ENCODE assay signal across 13 cellular contexts in genomic region chr3:111700054-111700453, GRCh38. TPM values are rescaled to one million over a fixed set of nuclear protein-coding genes. Genes with fewer than 3 reads are reported as not detected.
DNase-seq lines count a peak whose midpoint lies in the region; ATAC-seq and TF ChIP-seq lines count a peak whose summit lies in the region.
"Had no signal": no experiment of that assay in that cellular context is flagged by ENCODE, and none has a peak within 500 bp of the region (broad histone marks: within the 10 kb centered on the region; RNA-seq: fewer than 3 reads in every experiment).

No MANE protein-coding gene starts in this region.

- no peaks in the 10 kb centered on the region for H3K9me3 ChIP-seq in CD8-positive, alpha-beta memory T cell (ENCODE audit: low read length)
- H3K9me3 ChIP-seq in spleen = no peaks in the 10 kb centered on the region
- H3K9me3 ChIP-seq: BLaER1 treated with 17β-estradiol and CSF1 and Interleukin-3, amounts not matched to agents 10 nM and 100 nM; neutrophil had no signal

- H3K27me3 Mint-ChIP-seq in CD8-positive, alpha-beta memory T cell = no peaks in the 10 kb centered on the region
- H3K27me3 Mint-ChIP-seq in activated CD4-positive, alpha-beta memory T cell treated with anti-CD3 and anti-CD28 coated beads, Interleukin-2, amount 10 ng/mL, durations not matched to agents 7 days and 5 days = no peaks in the 10 kb centered on the region

- peaks cover 0 to 4% (median 0%) of the 10 kb centered on the region in 3 donors for H3K36me3 Mint-ChIP-seq in CD8-positive, alpha-beta memory T cell
- H3K36me3 Mint-ChIP-seq in activated CD4-positive, alpha-beta memory T cell treated with anti-CD3 and anti-CD28 coated beads, Interleukin-2, amount 10 ng/mL, durations not matched to agents 7 days and 5 days (ENCODE audit: low read depth) = peaks cover 7% of the 10 kb centered on the region

- no peaks in the 10 kb centered on the region for H3K27me3 ChIP-seq in CD8-positive, alpha-beta memory T cell (ENCODE audit: insufficient read depth, low read length, poor library complexity, severe bottlenecking)
- no peaks in the 10 kb centered on the region for H3K27me3 ChIP-seq in spleen (replicated peaks in 1 of 7)
- H3K27me3 ChIP-seq: BLaER1 treated with 17β-estradiol and CSF1 and Interleukin-3, amounts not matched to agents 10 nM and 100 nM; neutrophil had no signal

- H3K4me1 ChIP-seq in CD8-positive, alpha-beta memory T cell (ENCODE audit: insufficient read depth, low read length) = no peaks in the 10 kb centered on the region
- peaks cover 0 to 14% (median 0%) of the 10 kb centered on the region in 6 donors for H3K4me1 ChIP-seq in spleen

- no peak overlapping the region for H3K4me3 ChIP-seq in CD8-positive, alpha-beta memory T cell (ENCODE audit: low read length)
- no peak overlapping the region for H3K4me3 ChIP-seq in spleen
- H3K4me3 ChIP-seq: BLaER1 treated with 17β-estradiol and CSF1 and Interleukin-3, amounts not matched to agents 10 nM and 100 nM had no signal

- peak overlapping the region in 5 of 8 donors; percentile 3 to 86 (median 49) for H3K27ac Mint-ChIP-seq in CD8-positive, alpha-beta memory T cell
- peak overlapping the region; percentile 64 for H3K27ac Mint-ChIP-seq in activated CD4-positive, alpha-beta memory T cell treated with anti-CD3 and anti-CD28 coated beads, Interleukin-2, amount 10 ng/mL, durations not matched to agents 7 days and 5 days

- H3K27ac ChIP-seq in CD8-positive, alpha-beta memory T cell (ENCODE audit: low read depth, low read length) = no peak overlapping the region
- no peak overlapping the region for H3K27ac ChIP-seq in spleen
- H3K27ac ChIP-seq: BLaER1 treated with 17β-estradiol and CSF1 and Interleukin-3, amounts not matched to agents 10 nM and 100 nM; KMS-11; neutrophil had no signal

- no peak for TF ChIP-seq CTCF in spleen (IDR thresholded peaks at IDR 0.05 in 8 of 11, conservative IDR thresholded peaks at IDR 0.05 in 3 of 11)

- no peaks in the 10 kb centered on the region for H3K9me3 Mint-ChIP-seq in CD8-positive, alpha-beta memory T cell
- no peaks in the 10 kb centered on the region for H3K9me3 Mint-ChIP-seq in activated CD4-positive, alpha-beta memory T cell treated with anti-CD3 and anti-CD28 coated beads, Interleukin-2, amount 10 ng/mL, durations not matched to agents 7 days and 5 days

- POLR2A ChIA-PET in CD8-positive, alpha-beta memory T cell (lab: Charles Lee) = no interaction called here
- POLR2A ChIA-PET in activated CD4-positive, alpha-beta memory T cell treated with anti-CD3 and anti-CD28 coated beads, Interleukin-2, amount 10 ng/mL, durations not matched to agents 7 days and 5 days (lab: Charles Lee) = interaction anchor here (0.7 to 2.4 kb wide), 5 partner anchors 10 to 279 kb away, joined by 3 to 13 read pairs (median 3); partner anchors contain the start of gene ABHD10

- no peak for TF ChIP-seq POLR2A in spleen (IDR thresholded peaks at IDR 0.05)

- peak; percentile 41 for ATAC-seq in GM18909 (IDR thresholded peaks at IDR 0.05; ENCODE audit: poor library complexity, unreplicated experiment)
- peak; percentile 77 for ATAC-seq in HG02852 (IDR thresholded peaks at IDR 0.05; ENCODE audit: unreplicated experiment)
- ATAC-seq: left ventricle myocardium superior had no signal

- CTCF ChIA-PET in CD8-positive, alpha-beta memory T cell (lab: Charles Lee) = interaction anchor here (0.9 to 2.1 kb wide), 3 partner anchors 8 to 18 kb away, joined by 3 to 8 read pairs (median 8); no protein-coding TSS in a partner anchor
- CTCF ChIA-PET in activated CD4-positive, alpha-beta memory T cell treated with anti-CD3 and anti-CD28 coated beads, Interleukin-2, amount 10 ng/mL, durations not matched to agents 7 days and 5 days (lab: Charles Lee) = interaction anchor here (0.6 to 1.9 kb wide), 11 partner anchors 8 to 554 kb away, joined by 3 to 11 read pairs (median 4); no protein-coding TSS in a partner anchor

- peak overlapping the region in 2 of 7 donors; percentile 0 to 39 for H3K4me3 Mint-ChIP-seq in CD8-positive, alpha-beta memory T cell
- peak overlapping the region; percentile 35 for H3K4me3 Mint-ChIP-seq in activated CD4-positive, alpha-beta memory T cell treated with anti-CD3 and anti-CD28 coated beads, Interleukin-2, amount 10 ng/mL, durations not matched to agents 7 days and 5 days

- DNase-seq in CD8-positive, alpha-beta memory T cell = no peak
- no peak for DNase-seq in activated CD4-positive, alpha-beta memory T cell treated with anti-CD3 and anti-CD28 coated beads, Interleukin-2, amount 10 ng/mL, durations not matched to agents 7 days and 5 days
- DNase-seq in spleen (no peak), NCI-H187 treated with DMSO at 0.1 percent for 48 hours (lab: John Stamatoyannopoulos, UW) (no peak), activated gamma-delta T cell (lab: John Stamatoyannopoulos, UW) (no peak), AG20443 (ENCODE audit: low spot score) (no peak)
- DNase-seq: GDM1, left ventricle myocardium superior had no signal

- intact Hi-C loops in spleen (cut with DNase I; ENCODE audit: low total_unique reads) = no loop called here

- no peaks in the 10 kb centered on the region for H3K36me3 ChIP-seq in CD8-positive, alpha-beta memory T cell (ENCODE audit: insufficient read depth, low read length)
- H3K36me3 ChIP-seq in spleen = no peaks in the 10 kb centered on the region
- H3K36me3 ChIP-seq: BLaER1 treated with 17β-estradiol and CSF1 and Interleukin-3, amounts not matched to agents 10 nM and 100 nM; neutrophil had no signal

- WGBS in spleen, 5 donors = 40 to 59% (median 58%) methylated on average over 3 of the region's 3 CpGs

- H3K4me1 Mint-ChIP-seq in CD8-positive, alpha-beta memory T cell = peaks cover 44 to 55% (median 55%) of the 10 kb centered on the region in 3 donors
- H3K4me1 Mint-ChIP-seq in activated CD4-positive, alpha-beta memory T cell treated with anti-CD3 and anti-CD28 coated beads, Interleukin-2, amount 10 ng/mL, durations not matched to agents 7 days and 5 days = peaks cover 23% of the 10 kb centered on the region

RNA-seq across cellular contexts. Expression of gene PLCXD2, which starts 25.6 kb away (rescaled TPM):
- total RNA-seq in CD8-positive, alpha-beta memory T cell = 10 to 100 TPM; 10.2 to 10.6 TPM
- polyA plus RNA-seq in CD8-positive, alpha-beta memory T cell = 2.8 TPM
- total RNA-seq in activated CD4-positive, alpha-beta memory T cell treated with anti-CD3 and anti-CD28 coated beads, Interleukin-2, amount 10 ng/mL, durations not matched to agents 7 days and 5 days = 10 to 100 TPM; 12.1 to 13.2 TPM
- total RNA-seq in spleen = 1 to 10 TPM; 2.9 to 6.0 (median 3.4) TPM
- polyA plus RNA-seq in spleen = under 1 TPM; 0.30 to 0.53 (median 0.35) TPM
